ENCODE assay signal across 1 cellular context in genomic region chr9:104927912-104928740, GRCh38.
A peak's percentile ranks its signal among the peaks of the same experiment; 100 is the strongest.
TF ChIP-seq lines count a peak whose summit lies in the region.

TSS of gene ABCA1 (minus strand) at chr9:104928155. CDS start at chr9:104903679, 24,476 bp downstream.

TF ChIP-seq in HepG2, 621 proteins besides CTCF, POLR2A, EP300 and RAD21 (continued from another document and continues in another):
- no peak for TF ChIP-seq CREB1 (IDR thresholded peaks at IDR 0.05)
- peak; percentile 40; the same call in 1 of the 2 replicates for TF ChIP-seq CREB1 (CRISPR knock-in tag; IDR thresholded peaks at IDR 0.05)
- 0 out of 2 replicates have a peak, but pooled peaks have one; percentile 24 for TF ChIP-seq ZNF124 (CRISPR knock-in tag; IDR thresholded peaks at IDR 0.05)
- TF ChIP-seq PCBP2 (optimal IDR thresholded peaks at IDR 0.05; ENCODE audit: low read depth, low read length, poor library complexity, severe bottlenecking), result no peak
- peak; percentile 46; the same call in 1 of the 2 replicates for TF ChIP-seq NCOR1 (IDR thresholded peaks at IDR 0.05; ENCODE audit: borderline replicate concordance, low read length)
- TF ChIP-seq SUZ12 (IDR thresholded peaks at IDR 0.05; ENCODE audit: low read depth, low read length), result no peak
- peak; percentile 75; the same call in 1 of the 2 replicates for TF ChIP-seq SIN3A (IDR thresholded peaks at IDR 0.05; ENCODE audit: borderline replicate concordance, low read depth, low read length)
- peak; percentile 78 for TF ChIP-seq FOXK2 (IDR thresholded peaks at IDR 0.05)
- TF ChIP-seq, protein P1, sequence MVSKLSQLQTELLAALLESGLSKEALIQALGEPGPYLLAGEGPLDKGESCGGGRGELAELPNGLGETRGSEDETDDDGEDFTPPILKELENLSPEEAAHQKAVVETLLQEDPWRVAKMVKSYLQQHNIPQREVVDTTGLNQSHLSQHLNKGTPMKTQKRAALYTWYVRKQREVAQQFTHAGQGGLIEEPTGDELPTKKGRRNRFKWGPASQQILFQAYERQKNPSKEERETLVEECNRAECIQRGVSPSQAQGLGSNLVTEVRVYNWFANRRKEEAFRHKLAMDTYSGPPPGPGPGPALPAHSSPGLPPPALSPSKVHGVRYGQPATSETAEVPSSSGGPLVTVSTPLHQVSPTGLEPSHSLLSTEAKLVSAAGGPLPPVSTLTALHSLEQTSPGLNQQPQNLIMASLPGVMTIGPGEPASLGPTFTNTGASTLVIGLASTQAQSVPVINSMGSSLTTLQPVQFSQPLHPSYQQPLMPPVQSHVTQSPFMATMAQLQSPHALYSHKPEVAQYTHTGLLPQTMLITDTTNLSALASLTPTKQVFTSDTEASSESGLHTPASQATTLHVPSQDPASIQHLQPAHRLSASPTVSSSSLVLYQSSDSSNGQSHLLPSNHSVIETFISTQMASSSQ (IDR thresholded peaks at IDR 0.05; ENCODE audit: low read depth), result no peak
- TF ChIP-seq, protein P1 (CRISPR knock-in tag; IDR thresholded peaks at IDR 0.05; ENCODE audit: borderline replicate concordance), result peak; percentile 38; the same call in 1 of the 2 replicates
- 0 out of 2 replicates have a peak, but pooled peaks have one; percentile 57 for TF ChIP-seq ARID2 (CRISPR knock-in tag; IDR thresholded peaks at IDR 0.05; ENCODE audit: borderline replicate concordance)
- TF ChIP-seq CSRNP2 (CRISPR knock-in tag; conservative IDR thresholded peaks at IDR 0.05; ENCODE audit: low read depth), result no peak
- TF ChIP-seq, protein P2, sequence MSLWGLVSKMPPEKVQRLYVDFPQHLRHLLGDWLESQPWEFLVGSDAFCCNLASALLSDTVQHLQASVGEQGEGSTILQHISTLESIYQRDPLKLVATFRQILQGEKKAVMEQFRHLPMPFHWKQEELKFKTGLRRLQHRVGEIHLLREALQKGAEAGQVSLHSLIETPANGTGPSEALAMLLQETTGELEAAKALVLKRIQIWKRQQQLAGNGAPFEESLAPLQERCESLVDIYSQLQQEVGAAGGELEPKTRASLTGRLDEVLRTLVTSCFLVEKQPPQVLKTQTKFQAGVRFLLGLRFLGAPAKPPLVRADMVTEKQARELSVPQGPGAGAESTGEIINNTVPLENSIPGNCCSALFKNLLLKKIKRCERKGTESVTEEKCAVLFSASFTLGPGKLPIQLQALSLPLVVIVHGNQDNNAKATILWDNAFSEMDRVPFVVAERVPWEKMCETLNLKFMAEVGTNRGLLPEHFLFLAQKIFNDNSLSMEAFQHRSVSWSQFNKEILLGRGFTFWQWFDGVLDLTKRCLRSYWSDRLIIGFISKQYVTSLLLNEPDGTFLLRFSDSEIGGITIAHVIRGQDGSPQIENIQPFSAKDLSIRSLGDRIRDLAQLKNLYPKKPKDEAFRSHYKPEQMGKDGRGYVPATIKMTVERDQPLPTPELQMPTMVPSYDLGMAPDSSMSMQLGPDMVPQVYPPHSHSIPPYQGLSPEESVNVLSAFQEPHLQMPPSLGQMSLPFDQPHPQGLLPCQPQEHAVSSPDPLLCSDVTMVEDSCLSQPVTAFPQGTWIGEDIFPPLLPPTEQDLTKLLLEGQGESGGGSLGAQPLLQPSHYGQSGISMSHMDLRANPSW (CRISPR knock-in tag; IDR thresholded peaks at IDR 0.05; ENCODE audit: borderline replicate concordance), result no peak
- TF ChIP-seq RARA (CRISPR knock-in tag; IDR thresholded peaks at IDR 0.05), result peak; percentile 21; the same call in 1 of the 2 replicates
- peak; percentile 40; the same call in 1 of the 2 replicates for TF ChIP-seq ZBTB7B (CRISPR knock-in tag; IDR thresholded peaks at IDR 0.05)
- TF ChIP-seq MXI1 (IDR thresholded peaks at IDR 0.05; ENCODE audit: borderline replicate concordance, low read depth, low read length), result peak; percentile 79; the same call in 1 of the 3 replicates
- no peak for TF ChIP-seq ZNF333 (CRISPR knock-in tag; IDR thresholded peaks at IDR 0.05; ENCODE audit: borderline replicate concordance)
- TF ChIP-seq, protein P3, sequence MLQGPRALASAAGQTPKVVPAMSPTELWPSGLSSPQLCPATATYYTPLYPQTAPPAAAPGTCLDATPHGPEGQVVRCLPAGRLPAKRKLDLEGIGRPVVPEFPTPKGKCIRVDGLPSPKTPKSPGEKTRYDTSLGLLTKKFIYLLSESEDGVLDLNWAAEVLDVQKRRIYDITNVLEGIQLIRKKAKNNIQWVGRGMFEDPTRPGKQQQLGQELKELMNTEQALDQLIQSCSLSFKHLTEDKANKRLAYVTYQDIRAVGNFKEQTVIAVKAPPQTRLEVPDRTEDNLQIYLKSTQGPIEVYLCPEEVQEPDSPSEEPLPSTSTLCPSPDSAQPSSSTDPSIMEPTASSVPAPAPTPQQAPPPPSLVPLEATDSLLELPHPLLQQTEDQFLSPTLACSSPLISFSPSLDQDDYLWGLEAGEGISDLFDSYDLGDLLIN (CRISPR knock-in tag; IDR thresholded peaks at IDR 0.05; ENCODE audit: borderline replicate concordance), result no peak
- TF ChIP-seq ESRRA (CRISPR knock-in tag; IDR thresholded peaks at IDR 0.05; ENCODE audit: low read depth), result no peak
- TF ChIP-seq, protein P4, sequence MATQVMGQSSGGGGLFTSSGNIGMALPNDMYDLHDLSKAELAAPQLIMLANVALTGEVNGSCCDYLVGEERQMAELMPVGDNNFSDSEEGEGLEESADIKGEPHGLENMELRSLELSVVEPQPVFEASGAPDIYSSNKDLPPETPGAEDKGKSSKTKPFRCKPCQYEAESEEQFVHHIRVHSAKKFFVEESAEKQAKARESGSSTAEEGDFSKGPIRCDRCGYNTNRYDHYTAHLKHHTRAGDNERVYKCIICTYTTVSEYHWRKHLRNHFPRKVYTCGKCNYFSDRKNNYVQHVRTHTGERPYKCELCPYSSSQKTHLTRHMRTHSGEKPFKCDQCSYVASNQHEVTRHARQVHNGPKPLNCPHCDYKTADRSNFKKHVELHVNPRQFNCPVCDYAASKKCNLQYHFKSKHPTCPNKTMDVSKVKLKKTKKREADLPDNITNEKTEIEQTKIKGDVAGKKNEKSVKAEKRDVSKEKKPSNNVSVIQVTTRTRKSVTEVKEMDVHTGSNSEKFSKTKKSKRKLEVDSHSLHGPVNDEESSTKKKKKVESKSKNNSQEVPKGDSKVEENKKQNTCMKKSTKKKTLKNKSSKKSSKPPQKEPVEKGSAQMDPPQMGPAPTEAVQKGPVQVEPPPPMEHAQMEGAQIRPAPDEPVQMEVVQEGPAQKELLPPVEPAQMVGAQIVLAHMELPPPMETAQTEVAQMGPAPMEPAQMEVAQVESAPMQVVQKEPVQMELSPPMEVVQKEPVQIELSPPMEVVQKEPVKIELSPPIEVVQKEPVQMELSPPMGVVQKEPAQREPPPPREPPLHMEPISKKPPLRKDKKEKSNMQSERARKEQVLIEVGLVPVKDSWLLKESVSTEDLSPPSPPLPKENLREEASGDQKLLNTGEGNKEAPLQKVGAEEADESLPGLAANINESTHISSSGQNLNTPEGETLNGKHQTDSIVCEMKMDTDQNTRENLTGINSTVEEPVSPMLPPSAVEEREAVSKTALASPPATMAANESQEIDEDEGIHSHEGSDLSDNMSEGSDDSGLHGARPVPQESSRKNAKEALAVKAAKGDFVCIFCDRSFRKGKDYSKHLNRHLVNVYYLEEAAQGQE (IDR thresholded peaks at IDR 0.05; ENCODE audit: borderline replicate concordance in 1 of 2, low read depth in 1 of 2, low read length in 2 of 2), result peak in 1 of 2 experiments; percentile 13; a peak in 1 of 4 replicates
- peak; percentile 49; the same call in 1 of the 2 replicates for TF ChIP-seq YEATS4 (CRISPR knock-in tag; IDR thresholded peaks at IDR 0.05; ENCODE audit: borderline replicate concordance)
- peak; percentile 21; the same call in 1 of the 2 replicates for TF ChIP-seq YEATS2 (CRISPR knock-in tag; IDR thresholded peaks at IDR 0.05; ENCODE audit: borderline replicate concordance)
- TF ChIP-seq ARNTL (CRISPR knock-in tag; IDR thresholded peaks at IDR 0.05), result peak; percentile 66; the same call in 1 of the 2 replicates
- TF ChIP-seq SKI (IDR thresholded peaks at IDR 0.05; ENCODE audit: partially characterized antibody), result peak; percentile 43
- TF ChIP-seq ZBTB40 (IDR thresholded peaks at IDR 0.05), result no peak
- TF ChIP-seq ZBTB40 (CRISPR knock-in tag; IDR thresholded peaks at IDR 0.05), result no peak
- no peak for TF ChIP-seq NFKBIZ (CRISPR knock-in tag; IDR thresholded peaks at IDR 0.05)
- peak; percentile 58; the same call in 1 of the 2 replicates for TF ChIP-seq ZNF816 (CRISPR knock-in tag; IDR thresholded peaks at IDR 0.05; ENCODE audit: borderline replicate concordance)
- 0 out of 2 replicates have a peak, but pooled peaks have one; percentile 10 for TF ChIP-seq ISL2 (CRISPR knock-in tag; IDR thresholded peaks at IDR 0.05)
- no peak for TF ChIP-seq SOX13 (IDR thresholded peaks at IDR 0.05)
- peak in 1 of 2 experiments; percentile 27; a peak in 1 of 4 replicates for TF ChIP-seq SOX13 (CRISPR knock-in tag; conservative IDR thresholded peaks at IDR 0.05 in 1 of 2, IDR thresholded peaks at IDR 0.05 in 1 of 2)
- no peak for TF ChIP-seq ZNF44 (CRISPR knock-in tag; IDR thresholded peaks at IDR 0.05)
- no peak for TF ChIP-seq SP1 (IDR thresholded peaks at IDR 0.05)
- TF ChIP-seq SP1 (CRISPR knock-in tag; IDR thresholded peaks at IDR 0.05), result peak; percentile 77
- peak; percentile 40; the same call in 1 of the 2 replicates for TF ChIP-seq ERF (CRISPR knock-in tag; IDR thresholded peaks at IDR 0.05)
- TF ChIP-seq ZFY (CRISPR knock-in tag; IDR thresholded peaks at IDR 0.05), result peak; percentile 29
- peak; percentile 38; the same call in 1 of the 2 replicates for TF ChIP-seq ZNF12 (CRISPR knock-in tag; IDR thresholded peaks at IDR 0.05)
